ENCODE assay signal across 1 cellular context in the genomic region with DNA sequence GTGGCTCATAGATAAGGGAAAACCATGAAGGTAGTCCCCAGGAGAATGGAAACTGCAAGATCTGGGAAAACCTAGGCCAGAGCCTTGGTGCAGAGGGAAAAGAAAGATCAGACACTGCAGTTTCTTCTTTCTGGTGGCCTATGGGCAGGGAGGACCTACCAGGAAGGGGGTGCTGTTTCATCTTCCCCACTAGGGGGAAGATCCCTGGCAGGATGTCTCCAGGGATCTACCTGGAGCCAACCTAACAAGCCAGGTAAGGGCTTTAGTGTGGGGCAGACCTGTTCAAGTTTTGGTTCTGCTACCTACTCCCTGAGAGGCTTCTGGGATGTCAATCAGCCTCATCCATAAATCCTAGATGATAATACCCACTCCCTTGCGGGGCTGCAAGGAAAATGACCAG.
TF ChIP-seq lines count a peak whose summit lies in the region.

No MANE protein-coding gene starts in this region.

TF ChIP-seq in GM23338, 12 proteins besides CTCF, POLR2A, EP300 and RAD21:
- TF ChIP-seq STAT1 (IDR thresholded peaks at IDR 0.05; ENCODE audit: unreplicated experiment) (no peak), EZH2 (IDR thresholded peaks at IDR 0.05; ENCODE audit: low read depth, unreplicated experiment) (no peak), POLR2AphosphoS5 (IDR thresholded peaks at IDR 0.05; ENCODE audit: low read depth) (no peak), EZH2phosphoT487 (IDR thresholded peaks at IDR 0.05; ENCODE audit: unreplicated experiment) (no peak)
